In genomic region chr15:60916674-60917468, GRCh38 we compare ENCODE assay signal across 8 cellular contexts.
DNase-seq lines count a peak whose midpoint lies in the region; ATAC-seq and TF ChIP-seq lines count a peak whose summit lies in the region.

No MANE protein-coding gene starts in this region.

- peak; percentile 78 for ATAC-seq in HG02588 (IDR thresholded peaks at IDR 0.05; ENCODE audit: unreplicated experiment)

- H3K27ac ChIP-seq in ascending aorta = peak overlapping the region; percentile 72 to 87
- H3K27ac ChIP-seq in sigmoid colon = peak overlapping the region; percentile 69 to 80 (median 76)

- no peaks in the 10 kb centered on the region for H3K36me3 Mint-ChIP-seq in T-helper 2 cell treated with Interferon-gamma antibody and Interleukin-4, amounts not matched to agents 5 μg/mL and 100 μg/mL, for 36 hours (ENCODE audit: low read depth)

- H3K9me3 Mint-ChIP-seq in T-helper 2 cell treated with Interferon-gamma antibody and Interleukin-4, amounts not matched to agents 5 μg/mL and 100 μg/mL, for 36 hours = no peaks in the 10 kb centered on the region

- H3K27me3 ChIP-seq in ascending aorta (no peaks in the 10 kb centered on the region), sigmoid colon (no peaks in the 10 kb centered on the region)

- intact Hi-C loops in ascending aorta (cut with DNase I) = loop anchor here (1.0 to 5.0 kb wide), 2 partner anchors 255 to 331 kb away; no protein-coding TSS in a partner anchor
- intact Hi-C loops in sigmoid colon (cut with DNase I) = loop anchor here (1.0 to 10.0 kb wide), 5 partner anchors 135 to 410 kb away; no protein-coding TSS in a partner anchor

- peaks cover 12% of the 10 kb centered on the region for H3K27me3 Mint-ChIP-seq in T-helper 2 cell treated with Interferon-gamma antibody and Interleukin-4, amounts not matched to agents 5 μg/mL and 100 μg/mL, for 36 hours (ENCODE audit: low read depth)

- TF ChIP-seq CTCF in GM12873 (IDR thresholded peaks at IDR 0.05; ENCODE audit: insufficient read depth, low read depth, low read length, missing control alignments) (peak; percentile 86), ascending aorta (IDR thresholded peaks at IDR 0.05) (peak; percentile 76 to 84 (median 78)), sigmoid colon (IDR thresholded peaks at IDR 0.05) (peak; percentile 68 to 86 (median 74))

- no peak for TF ChIP-seq POLR2A in sigmoid colon (IDR thresholded peaks at IDR 0.05)

- WGBS in sigmoid colon, 2 donors = 19 to 23% methylated on average over 8 of the region's 8 CpGs

- TF ChIP-seq EP300 in sigmoid colon (IDR thresholded peaks at IDR 0.05) = no peak

- H3K4me1 ChIP-seq in ascending aorta (peaks cover 0 to 16% of the 10 kb centered on the region in 2 donors), sigmoid colon (peaks cover 0 to 44% (median 35%) of the 10 kb centered on the region in 4 donors)

- H3K36me3 ChIP-seq in ascending aorta = no peaks in the 10 kb centered on the region
- no peaks in the 10 kb centered on the region for H3K36me3 ChIP-seq in sigmoid colon

- H3K4me1 Mint-ChIP-seq in T-helper 2 cell treated with Interferon-gamma antibody and Interleukin-4, amounts not matched to agents 5 μg/mL and 100 μg/mL, for 36 hours (ENCODE audit: low read depth) = peaks cover 7% of the 10 kb centered on the region

- H3K4me3 ChIP-seq in ascending aorta (peak overlapping the region; percentile 25 to 56), sigmoid colon (peak overlapping the region in 3 of 4 donors; percentile 6 to 19 (median 18))

- DNase-seq in NCI-H128 (lab: John Stamatoyannopoulos, UW; ENCODE audit: unreplicated experiment) (peak; percentile 42), ascending aorta (ENCODE audit: low spot score in 2 of 2) (peak; percentile 40 to 91), hepatic stellate cell (ENCODE audit: low spot score) (peak; percentile 53), sigmoid colon (peak; percentile 94), epidermal melanocyte (ENCODE audit: insufficient read length, low spot score) (no peak)
- DNase-seq in T-helper 2 cell treated with Interferon-gamma antibody and Interleukin-4, amounts not matched to agents 5 μg/mL and 100 μg/mL, for 36 hours (ENCODE audit: low spot score) = peak; percentile 78

- no peak overlapping the region for H3K27ac Mint-ChIP-seq in T-helper 2 cell treated with Interferon-gamma antibody and Interleukin-4, amounts not matched to agents 5 μg/mL and 100 μg/mL, for 36 hours

- H3K4me3 Mint-ChIP-seq in T-helper 2 cell treated with Interferon-gamma antibody and Interleukin-4, amounts not matched to agents 5 μg/mL and 100 μg/mL, for 36 hours = no peak overlapping the region

- H3K9me3 ChIP-seq in ascending aorta (no peaks in the 10 kb centered on the region), sigmoid colon (no peaks in the 10 kb centered on the region)
